ENCODE assay signal across 8 cellular contexts in the genomic region with DNA sequence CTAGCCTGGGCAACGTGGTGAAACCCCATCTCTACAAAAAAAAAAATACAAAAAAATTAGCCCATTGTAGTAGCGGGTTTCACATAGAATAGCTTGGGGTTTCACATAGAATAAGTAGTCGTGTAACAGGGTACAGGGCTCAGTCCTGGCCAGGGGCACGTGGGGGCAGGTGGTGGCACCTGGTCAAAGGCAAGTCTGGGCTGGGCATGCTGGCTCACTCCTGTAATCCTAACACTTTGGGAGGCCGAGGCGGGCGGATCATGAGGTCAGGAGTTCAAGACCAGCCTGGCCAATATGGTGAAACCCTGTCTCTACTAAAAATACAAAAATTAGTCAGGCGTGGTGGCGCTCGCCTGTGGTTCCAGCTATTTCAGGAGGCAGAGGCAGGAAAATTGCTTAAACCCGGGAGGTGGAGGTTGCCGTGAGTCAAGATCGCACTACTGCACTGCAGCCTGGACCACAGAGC. TPM values are rescaled to one million over a fixed set of nuclear protein-coding genes. Genes with fewer than 3 reads are reported as not detected.
A peak's percentile ranks its signal among the peaks of the same experiment; 100 is the strongest.
DNase-seq lines count a peak whose midpoint lies in the region; ATAC-seq and TF ChIP-seq lines count a peak whose summit lies in the region.
"Not testable (repeated sequence)": the region's sequence is repeated elsewhere in the genome, so short reads cannot be mapped to it uniquely, and the experiment has no call there.

No MANE protein-coding gene starts in this region.

- CTCF ChIA-PET in naive thymus-derived CD4-positive, alpha-beta T cell (lab: Charles Lee), result interaction anchor here (0.5 to 0.9 kb wide), 3 partner anchors 10 to 868 kb away, joined by 3 read pairs; no protein-coding TSS in a partner anchor

- H3K27ac Mint-ChIP-seq in naive thymus-derived CD4-positive, alpha-beta T cell, result peak overlapping the region in 8 of 9 donors; percentile 79 to 96 (median 86)
- H3K27ac Mint-ChIP-seq in stimulated activated naive B cell treated with anti-CD40 and anti-IgM and Interleukin-4, amounts not matched to agents 10 μg/mL and 1 μg/mL and 100 μg/mL, for 72 hours, result peak overlapping the region; percentile 91

- H3K4me1 Mint-ChIP-seq in naive thymus-derived CD4-positive, alpha-beta T cell, result peaks cover 32 to 47% (median 44%) of the 10 kb centered on the region in 7 donors
- peaks cover 33 to 53% of the 10 kb centered on the region in 2 donors for H3K4me1 Mint-ChIP-seq in stimulated activated naive B cell treated with anti-CD40 and anti-IgM and Interleukin-4, amounts not matched to agents 10 μg/mL and 1 μg/mL and 100 μg/mL, for 72 hours

- not testable (repeated sequence) for H3K4me3 ChIP-seq in KMS-11 (IDR thresholded peaks at IDR 0.05; ENCODE audit: insufficient read depth, low read depth, low read length)
- peak overlapping the region; percentile 26 for H3K4me3 ChIP-seq in brain microvascular endothelial cell (ENCODE audit: low read depth, low read length)
- peak overlapping the region; percentile 87 for H3K4me3 ChIP-seq in cardiac muscle cell
- H3K4me3 ChIP-seq in naive thymus-derived CD4-positive, alpha-beta T cell (ENCODE audit: low read length), result peak overlapping the region; percentile 92

- in situ Hi-C loops in brain microvascular endothelial cell (cut with HindIII; ENCODE audit: low pct_ligation_motif_present, low sequenced_read_pairs), result not testable (repeated sequence)

- intact Hi-C loops in naive thymus-derived CD4-positive, alpha-beta T cell (cut with micrococcal nuclease), result loop anchor here (1.0 to 5.0 kb wide), 14 partner anchors 12 to 1449 kb away; a partner anchor contains a TSS

- H3K79me2 ChIP-seq in KMS-11 (ENCODE audit: insufficient read depth, low read depth), result peaks cover 26% of the 10 kb centered on the region

- H3K9me3 ChIP-seq in cardiac muscle cell (ENCODE audit: low read depth); naive thymus-derived CD4-positive, alpha-beta T cell (ENCODE audit: control insufficient read depth in 2 of 3, low read length in 3 of 3): not testable (repeated sequence)

- H3K9me3 Mint-ChIP-seq in naive thymus-derived CD4-positive, alpha-beta T cell; stimulated activated naive B cell treated with anti-CD40 and anti-IgM and Interleukin-4, amounts not matched to agents 10 μg/mL and 1 μg/mL and 100 μg/mL, for 72 hours: not testable (repeated sequence)

- H3K36me3 ChIP-seq in KMS-11 (ENCODE audit: insufficient read depth); brain microvascular endothelial cell (replicated peaks); cardiac muscle cell; naive thymus-derived CD4-positive, alpha-beta T cell (ENCODE audit: control insufficient read depth in 2 of 3, insufficient read depth in 3 of 3, low read length in 3 of 3): not testable (repeated sequence)

- not testable (repeated sequence) for H3K36me3 Mint-ChIP-seq in naive thymus-derived CD4-positive, alpha-beta T cell
- peaks cover 3 to 13% of the 10 kb centered on the region in 2 donors for H3K36me3 Mint-ChIP-seq in stimulated activated naive B cell treated with anti-CD40 and anti-IgM and Interleukin-4, amounts not matched to agents 10 μg/mL and 1 μg/mL and 100 μg/mL, for 72 hours

- H2AFZ ChIP-seq in KMS-11 (ENCODE audit: low read depth), result peak overlapping the region; percentile 74

- not testable (repeated sequence) for H3K27me3 ChIP-seq in KMS-11 (ENCODE audit: insufficient read depth, low read depth); brain microvascular endothelial cell (replicated peaks); cardiac muscle cell; naive thymus-derived CD4-positive, alpha-beta T cell (ENCODE audit: control insufficient read depth in 2 of 2, insufficient read depth in 2 of 2, low read length in 2 of 2)

- not testable (repeated sequence) for TF ChIP-seq CTCF in C4-2B (conservative IDR thresholded peaks at IDR 0.05); KMS-11 (conservative IDR thresholded peaks at IDR 0.05; ENCODE audit: low read depth, low read length); VCaP (conservative IDR thresholded peaks at IDR 0.05); brain microvascular endothelial cell (IDR thresholded peaks at IDR 0.05; ENCODE audit: low read depth, low read length, missing control alignments); cardiac muscle cell (IDR thresholded peaks at IDR 0.05; ENCODE audit: low read depth, low read length)

- peak overlapping the region; percentile 64 for H3K9ac ChIP-seq in KMS-11

- POLR2A ChIA-PET in naive thymus-derived CD4-positive, alpha-beta T cell (lab: Charles Lee), result interaction anchor here (0.7 to 1.9 kb wide), 15 partner anchors 9 to 364 kb away, joined by 3 to 10 read pairs (median 4); a partner anchor contains a TSS

- not testable (repeated sequence) for H3K27me3 Mint-ChIP-seq in naive thymus-derived CD4-positive, alpha-beta T cell; stimulated activated naive B cell treated with anti-CD40 and anti-IgM and Interleukin-4, amounts not matched to agents 10 μg/mL and 1 μg/mL and 100 μg/mL, for 72 hours

- H3K4me3 Mint-ChIP-seq in naive thymus-derived CD4-positive, alpha-beta T cell, result peak overlapping the region; percentile 91 to 99 (median 96)
- peak overlapping the region; percentile 86 to 89 for H3K4me3 Mint-ChIP-seq in stimulated activated naive B cell treated with anti-CD40 and anti-IgM and Interleukin-4, amounts not matched to agents 10 μg/mL and 1 μg/mL and 100 μg/mL, for 72 hours

- peak overlapping the region; percentile 47 for H3K4me2 ChIP-seq in KMS-11

- peaks cover 19% of the 10 kb centered on the region for H3K4me1 ChIP-seq in KMS-11 (ENCODE audit: low read depth, poor library complexity, severe bottlenecking)
- peaks cover 22% of the 10 kb centered on the region for H3K4me1 ChIP-seq in cardiac muscle cell (ENCODE audit: low read depth)
- H3K4me1 ChIP-seq in naive thymus-derived CD4-positive, alpha-beta T cell (ENCODE audit: control insufficient read depth in 2 of 2, insufficient read depth in 2 of 2, low read length in 2 of 2), result peaks cover 7 to 14% of the 10 kb centered on the region in 2 donors

- peak overlapping the region; percentile 95 for H3K27ac ChIP-seq in C4-2B
- peak overlapping the region; percentile 70 for H3K27ac ChIP-seq in KMS-11
- H3K27ac ChIP-seq in VCaP, result peak overlapping the region; percentile 93
- not testable (repeated sequence) for H3K27ac ChIP-seq in brain microvascular endothelial cell
- H3K27ac ChIP-seq in cardiac muscle cell, result peak overlapping the region; percentile 97
- peak overlapping the region; percentile 79 for H3K27ac ChIP-seq in naive thymus-derived CD4-positive, alpha-beta T cell (ENCODE audit: low read depth, low read length)

- not testable (repeated sequence) for H4K20me1 ChIP-seq in KMS-11 (ENCODE audit: insufficient read depth)

- peak; percentile 8 for ATAC-seq in GM19463 (IDR thresholded peaks at IDR 0.05; ENCODE audit: unreplicated experiment)
- ATAC-seq in naive thymus-derived CD4-positive, alpha-beta T cell; stimulated activated naive B cell treated with anti-CD40 and anti-IgM and Interleukin-4, amounts not matched to agents 10 μg/mL and 1 μg/mL and 100 μg/mL, for 72 hours (replicated peaks): not testable (repeated sequence)

- DNase-seq in brain microvascular endothelial cell; cardiac muscle cell (ENCODE audit: low read depth in 1 of 2, low spot score in 1 of 2); naive thymus-derived CD4-positive, alpha-beta T cell; stimulated activated naive B cell treated with anti-CD40 and anti-IgM and Interleukin-4, amounts not matched to agents 10 μg/mL and 1 μg/mL and 100 μg/mL, for 72 hours: not testable (repeated sequence)

RNA-seq across cellular contexts. Expression of a gene that starts 0.6 kb away (rescaled TPM):
- 554 and 624 TPM in 2 replicates for total RNA-seq in cardiac muscle cell
- 844 and 1,063 TPM in 2 replicates for polyA plus RNA-seq in cardiac muscle cell
- total RNA-seq in naive thymus-derived CD4-positive, alpha-beta T cell, result 1,000 to 10,000 TPM in 1 of 5 experiments, 100 to 1,000 TPM in 4; 153 to 1,163 (median 266) TPM
- 100 to 1,000 TPM; 421 to 506 TPM for polyA plus RNA-seq in naive thymus-derived CD4-positive, alpha-beta T cell
